In genomic region chr1:205813755-205814058, GRCh38 we compare ENCODE assay signal across 8 cellular contexts. TPM values are rescaled to one million over a fixed set of nuclear protein-coding genes. Genes with fewer than 3 reads are reported as not detected.
A peak's percentile ranks its signal among the peaks of the same experiment; 100 is the strongest.
DNase-seq lines count a peak whose midpoint lies in the region; ATAC-seq, FAIRE-seq and TF ChIP-seq lines count a peak whose summit lies in the region.

No MANE protein-coding gene starts in this region.

- H3K27ac ChIP-seq in substantia nigra (ENCODE audit: low read depth, low read length, poor library complexity, severe bottlenecking), result peak overlapping the region; percentile 72

- no peaks in the 10 kb centered on the region for H3K27me3 Mint-ChIP-seq in activated naive CD8-positive, alpha-beta T cell treated with anti-CD3 and anti-CD28 coated beads for 36 hours

- peak overlapping the region; percentile 87 for H3K4me3 ChIP-seq in kidney epithelial cell (ENCODE audit: low read depth, low read length)

- no peaks in the 10 kb centered on the region for H3K36me3 ChIP-seq in kidney epithelial cell (ENCODE audit: control insufficient read depth, insufficient read depth, low read length)

- peak overlapping the region; percentile 65 for H3K27ac Mint-ChIP-seq in activated naive CD8-positive, alpha-beta T cell treated with anti-CD3 and anti-CD28 coated beads for 36 hours

- H3K4me3 Mint-ChIP-seq in activated naive CD8-positive, alpha-beta T cell treated with anti-CD3 and anti-CD28 coated beads for 36 hours, result peak overlapping the region; percentile 89

- FAIRE-seq in H54 (lab: Jason Lieb, UNC), result no peak

- no peak for TF ChIP-seq POLR2A in H54 (IDR thresholded peaks at IDR 0.05; ENCODE audit: low read depth, low read length)

- H3K9me3 Mint-ChIP-seq in activated naive CD8-positive, alpha-beta T cell treated with anti-CD3 and anti-CD28 coated beads for 36 hours, result no peaks in the 10 kb centered on the region

- no peaks in the 10 kb centered on the region for H3K27me3 ChIP-seq in kidney epithelial cell (ENCODE audit: control insufficient read depth, insufficient read depth, low read length)

- peaks cover 9% of the 10 kb centered on the region for H3K36me3 Mint-ChIP-seq in activated naive CD8-positive, alpha-beta T cell treated with anti-CD3 and anti-CD28 coated beads for 36 hours

- DNase-seq in activated effector memory CD4-positive, alpha-beta T cell treated with anti-CD3 and anti-CD28 coated beads, Interleukin-2, amount 50 U/mL, for 16 hours, result peak; percentile 76
- no peak for DNase-seq in activated effector memory CD4-positive, alpha-beta T cell treated with Interleukin-2 at 50 U/mL for 16 hours
- DNase-seq in activated naive CD8-positive, alpha-beta T cell treated with anti-CD3 and anti-CD28 coated beads for 36 hours, result no peak
- DNase-seq in kidney epithelial cell (ENCODE audit: low read depth), result peak; percentile 35
- DNase-seq in substantia nigra (lab: John Stamatoyannopoulos, UW), result no peak
- no peak for DNase-seq in CD1c-positive myeloid dendritic cell (ENCODE audit: extremely low spot score)
- no peak for DNase-seq in H54 (ENCODE audit: insufficient read length, low spot score)

- no peak for TF ChIP-seq CTCF in kidney epithelial cell (IDR thresholded peaks at IDR 0.05; ENCODE audit: insufficient read depth, low read length, poor library complexity, severe bottlenecking)

- peaks cover 42% of the 10 kb centered on the region for H3K4me1 Mint-ChIP-seq in activated naive CD8-positive, alpha-beta T cell treated with anti-CD3 and anti-CD28 coated beads for 36 hours

- no peak for ATAC-seq in HG02588 (IDR thresholded peaks at IDR 0.05; ENCODE audit: unreplicated experiment)

RNA-seq across cellular contexts. Expression of gene SLC41A1, which starts 0.7 kb away (rescaled TPM):
- 10 to 100 TPM; 31.5 to 31.6 TPM for total RNA-seq in activated naive CD8-positive, alpha-beta T cell treated with anti-CD3 and anti-CD28 coated beads for 36 hours
- 17.2 and 20.9 TPM in 2 replicates for total RNA-seq in kidney epithelial cell

RNA-seq across cellular contexts. Expression of gene PM20D1, which starts 36.2 kb away (rescaled TPM):
- total RNA-seq in activated naive CD8-positive, alpha-beta T cell treated with anti-CD3 and anti-CD28 coated beads for 36 hours, result under 1 TPM; 0.20 to 0.25 TPM
- 0.04 and 1.8 TPM in 2 replicates for total RNA-seq in kidney epithelial cell

RNA-seq across cellular contexts. Expression of gene RAB29, which starts 38.4 kb away (rescaled TPM):
- total RNA-seq in activated naive CD8-positive, alpha-beta T cell treated with anti-CD3 and anti-CD28 coated beads for 36 hours, result 10 to 100 TPM; 31.0 to 31.7 TPM
- 21.6 and 24.4 TPM in 2 replicates for total RNA-seq in kidney epithelial cell

Comparison
In these comparisons a context has a peak if more than half of its experiments do, and no peak if none do; other contexts are left out.
1. DNase-seq: peak in activated effector memory CD4-positive, alpha-beta T cell treated with anti-CD3 and anti-CD28 coated beads, Interleukin-2, amount 50 U/mL, for 16 hours (single experiment) and kidney epithelial cell (single experiment); none in activated effector memory CD4-positive, alpha-beta T cell treated with Interleukin-2 at 50 U/mL for 16 hours (single experiment), activated naive CD8-positive, alpha-beta T cell treated with anti-CD3 and anti-CD28 coated beads for 36 hours (single experiment), substantia nigra (0 of 49), CD1c-positive myeloid dendritic cell (single experiment) and H54 (single experiment).